8 cellular contexts compared by ENCODE assay signal in genomic region chr2:203909192-203909945, GRCh38. TPM values are rescaled to one million over a fixed set of nuclear protein-coding genes. Genes with fewer than 3 reads are reported as not detected.
A peak's percentile ranks its signal among the peaks of the same experiment; 100 is the strongest.
DNase-seq lines count a peak whose midpoint lies in the region; ATAC-seq and TF ChIP-seq lines count a peak whose summit lies in the region.

No MANE protein-coding gene starts in this region.

- H3K36me3 ChIP-seq in H7 (replicated peaks; ENCODE audit: control insufficient read depth, insufficient read depth, low read length) = no peaks in the 10 kb centered on the region
- no peaks in the 10 kb centered on the region for H3K36me3 ChIP-seq in liver (ENCODE audit: control insufficient read depth in 4 of 4, insufficient read depth in 3 of 4, low read depth in 1 of 4, low read length in 3 of 4)
- no peaks in the 10 kb centered on the region for H3K36me3 ChIP-seq in thymus (ENCODE audit: control insufficient read depth, insufficient read depth)

- no peaks in the 10 kb centered on the region for H3K9me3 ChIP-seq in liver (ENCODE audit: control insufficient read depth in 4 of 4, low read length in 3 of 4)
- H3K9me3 ChIP-seq in thymus (ENCODE audit: control insufficient read depth) = no peaks in the 10 kb centered on the region

- peaks cover 3% of the 10 kb centered on the region for H3K9me3 Mint-ChIP-seq in chondrocyte (ENCODE audit: low read depth)

- H3K27ac Mint-ChIP-seq in chondrocyte (ENCODE audit: unreplicated experiment) = peak overlapping the region; percentile 89

- H3K36me3 Mint-ChIP-seq in chondrocyte (ENCODE audit: low read depth) = no peaks in the 10 kb centered on the region

- peak; percentile 78 to 80 for TF ChIP-seq RAD21 in liver (IDR thresholded peaks at IDR 0.05)

- H3K4me1 ChIP-seq in liver (ENCODE audit: control insufficient read depth in 4 of 4, insufficient read depth in 4 of 4, low read length in 3 of 4) (peaks cover 0 to 13% (median 0%) of the 10 kb centered on the region in 4 donors), thymus (ENCODE audit: control insufficient read depth, insufficient read depth, low read length) (peaks cover 5% of the 10 kb centered on the region)

- H3K27ac ChIP-seq in liver (ENCODE audit: low read depth in 1 of 2, low read length in 2 of 2) (peak overlapping the region in 1 of 2 donors; percentile 5), thymus (ENCODE audit: low read depth) (peak overlapping the region; percentile 31)

- peak overlapping the region; percentile 64 for H3K4me3 Mint-ChIP-seq in chondrocyte (ENCODE audit: unreplicated experiment)

- H3K4me3 ChIP-seq in H7 (ENCODE audit: insufficient read depth, low read depth, low read length) (no peak overlapping the region), liver (ENCODE audit: low read depth in 1 of 3, low read length in 3 of 3) (no peak overlapping the region), thymus (ENCODE audit: low read length) (no peak overlapping the region)

- no peak overlapping the region for H3K9ac ChIP-seq in liver (ENCODE audit: low read depth in 1 of 2, low read length in 2 of 2)

- peak; percentile 95 for TF ChIP-seq CTCF in chondrocyte (IDR thresholded peaks at IDR 0.05)
- peak; percentile 64 for TF ChIP-seq CTCF in liver (IDR thresholded peaks at IDR 0.05; ENCODE audit: low read depth, low read length, missing input control)

- peaks cover 3% of the 10 kb centered on the region for H3K27me3 Mint-ChIP-seq in chondrocyte (ENCODE audit: low read depth)

- peaks cover 20% of the 10 kb centered on the region for H3K4me1 Mint-ChIP-seq in chondrocyte (ENCODE audit: low read depth)

- ATAC-seq in HG02759 (IDR thresholded peaks at IDR 0.05; ENCODE audit: unreplicated experiment) = no peak

- DNase-seq in CD1c-positive myeloid dendritic cell (ENCODE audit: extremely low spot score) (peak; percentile 81), H7 (peak; percentile 53), OCI-M1 (lab: John Stamatoyannopoulos, UW) (peak; percentile 36), chondrocyte (ENCODE audit: low spot score) (no peak), ureter (ENCODE audit: low spot score) (no peak)

- WGBS in liver = 33% methylated on average over 8 of the region's 8 CpGs
- WGBS in thymus = 34% methylated on average over 8 of the region's 8 CpGs

- no peaks in the 10 kb centered on the region for H3K27me3 ChIP-seq in H7 (ENCODE audit: control insufficient read depth, insufficient read depth, low read length)
- no peaks in the 10 kb centered on the region for H3K27me3 ChIP-seq in liver (ENCODE audit: control insufficient read depth in 4 of 4, insufficient read depth in 4 of 4, low read length in 3 of 4)
- no peaks in the 10 kb centered on the region for H3K27me3 ChIP-seq in thymus (ENCODE audit: control insufficient read depth, insufficient read depth)

TF ChIP-seq in liver, 16 proteins besides CTCF, POLR2A, EP300 and RAD21:
- TF ChIP-seq GABPA (IDR thresholded peaks at IDR 0.05 in 1 of 2, conservative IDR thresholded peaks at IDR 0.05 in 1 of 2) (no peak), MAX (IDR thresholded peaks at IDR 0.05) (peak; percentile 35), RXRA (IDR thresholded peaks at IDR 0.05) (no peak), NR2F2 (IDR thresholded peaks at IDR 0.05) (peak; percentile 47)

RNA-seq across cellular contexts. Expression of gene ICOS, which starts 27.2 kb away (rescaled TPM):
- not detected in 2 replicates for total RNA-seq in H7 (2014; rRNA removed; shearing (Covaris generic))
- not detected in 3 replicates for total RNA-seq in chondrocyte
- total RNA-seq in liver = under 1 TPM; 0.09 to 0.17 TPM
- polyA plus RNA-seq in liver = under 1 TPM in 1 of 2 donors, not detected in 1; 0.02 TPM
- polyA plus RNA-seq in thymus = 16.9 TPM
- total RNA-seq in ureter = 0.23 TPM

RNA-seq across cellular contexts. Expression of gene CTLA4, which starts 41.8 kb away (rescaled TPM):
- total RNA-seq in H7 (2014; rRNA removed; shearing (Covaris generic)) = not detected in 2 replicates
- total RNA-seq in chondrocyte (not detected in 3 replicates), liver (under 1 TPM in 1 of 2 donors, not detected in 1; 0.17 TPM), ureter (0.44 TPM)
- polyA plus RNA-seq in liver (not detected), thymus (12.3 TPM)

Comparison
In these comparisons a context has a peak if more than half of its experiments do, and no peak if none do; other contexts are left out.
1. DNase-seq: peak in CD1c-positive myeloid dendritic cell (single experiment), H7 (single experiment) and OCI-M1 (single experiment); none in chondrocyte (single experiment) and ureter (single experiment).